Comparison of ENCODE assay signal across 1 cellular context in the genomic region with DNA sequence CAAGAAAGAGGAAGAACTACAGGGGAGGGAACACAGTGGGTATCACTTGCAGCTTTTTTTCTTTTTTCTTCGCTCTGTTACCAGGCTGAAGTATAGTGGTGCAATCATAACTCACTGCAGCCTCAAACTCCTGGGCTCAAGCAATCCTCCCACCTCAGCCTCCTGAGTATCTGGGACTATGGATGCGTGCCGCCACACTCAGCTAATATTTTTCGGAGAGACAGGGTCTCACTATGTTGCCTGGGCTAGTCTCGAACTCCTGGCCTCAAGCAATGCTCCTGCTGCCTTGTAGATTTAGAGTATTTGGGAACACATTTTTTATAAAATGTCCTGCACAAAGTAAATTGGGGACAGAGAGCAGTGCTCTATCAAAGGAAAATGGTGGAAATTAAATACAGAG.
TF ChIP-seq lines count a peak whose summit lies in the region.

No MANE protein-coding gene starts in this region.

TF ChIP-seq in GM12878, 131 proteins besides CTCF, POLR2A, EP300 and RAD21:
- TF ChIP-seq, protein P1, sequence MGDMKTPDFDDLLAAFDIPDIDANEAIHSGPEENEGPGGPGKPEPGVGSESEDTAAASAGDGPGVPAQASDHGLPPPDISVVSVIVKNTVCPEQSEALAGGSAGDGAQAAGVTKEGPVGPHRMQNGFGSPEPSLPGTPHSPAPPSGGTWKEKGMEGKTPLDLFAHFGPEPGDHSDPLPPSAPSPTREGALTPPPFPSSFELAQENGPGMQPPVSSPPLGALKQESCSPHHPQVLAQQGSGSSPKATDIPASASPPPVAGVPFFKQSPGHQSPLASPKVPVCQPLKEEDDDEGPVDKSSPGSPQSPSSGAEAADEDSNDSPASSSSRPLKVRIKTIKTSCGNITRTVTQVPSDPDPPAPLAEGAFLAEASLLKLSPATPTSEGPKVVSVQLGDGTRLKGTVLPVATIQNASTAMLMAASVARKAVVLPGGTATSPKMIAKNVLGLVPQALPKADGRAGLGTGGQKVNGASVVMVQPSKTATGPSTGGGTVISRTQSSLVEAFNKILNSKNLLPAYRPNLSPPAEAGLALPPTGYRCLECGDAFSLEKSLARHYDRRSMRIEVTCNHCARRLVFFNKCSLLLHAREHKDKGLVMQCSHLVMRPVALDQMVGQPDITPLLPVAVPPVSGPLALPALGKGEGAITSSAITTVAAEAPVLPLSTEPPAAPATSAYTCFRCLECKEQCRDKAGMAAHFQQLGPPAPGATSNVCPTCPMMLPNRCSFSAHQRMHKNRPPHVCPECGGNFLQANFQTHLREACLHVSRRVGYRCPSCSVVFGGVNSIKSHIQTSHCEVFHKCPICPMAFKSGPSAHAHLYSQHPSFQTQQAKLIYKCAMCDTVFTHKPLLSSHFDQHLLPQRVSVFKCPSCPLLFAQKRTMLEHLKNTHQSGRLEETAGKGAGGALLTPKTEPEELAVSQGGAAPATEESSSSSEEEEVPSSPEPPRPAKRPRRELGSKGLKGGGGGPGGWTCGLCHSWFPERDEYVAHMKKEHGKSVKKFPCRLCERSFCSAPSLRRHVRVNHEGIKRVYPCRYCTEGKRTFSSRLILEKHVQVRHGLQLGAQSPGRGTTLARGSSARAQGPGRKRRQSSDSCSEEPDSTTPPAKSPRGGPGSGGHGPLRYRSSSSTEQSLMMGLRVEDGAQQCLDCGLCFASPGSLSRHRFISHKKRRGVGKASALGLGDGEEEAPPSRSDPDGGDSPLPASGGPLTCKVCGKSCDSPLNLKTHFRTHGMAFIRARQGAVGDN (IDR thresholded peaks at IDR 0.05), result no peak
- no peak for TF ChIP-seq ZSCAN29 (IDR thresholded peaks at IDR 0.05)
- TF ChIP-seq ETV6 (conservative IDR thresholded peaks at IDR 0.05 in 1 of 2, IDR thresholded peaks at IDR 0.05 in 1 of 2; ENCODE audit: borderline replicate concordance in 1 of 2, low read depth in 1 of 2), result no peak
- no peak for TF ChIP-seq ZNF217 (IDR thresholded peaks at IDR 0.05)
- TF ChIP-seq PBX3 (IDR thresholded peaks at IDR 0.05; ENCODE audit: insufficient replicate concordance, low read depth, low read length), result no peak
- 0 out of 2 replicates have a peak, but pooled peaks have one; percentile 50 for TF ChIP-seq NFXL1 (IDR thresholded peaks at IDR 0.05; ENCODE audit: borderline replicate concordance)
